ENCODE assay signal across 28 cellular contexts in the genomic region with DNA sequence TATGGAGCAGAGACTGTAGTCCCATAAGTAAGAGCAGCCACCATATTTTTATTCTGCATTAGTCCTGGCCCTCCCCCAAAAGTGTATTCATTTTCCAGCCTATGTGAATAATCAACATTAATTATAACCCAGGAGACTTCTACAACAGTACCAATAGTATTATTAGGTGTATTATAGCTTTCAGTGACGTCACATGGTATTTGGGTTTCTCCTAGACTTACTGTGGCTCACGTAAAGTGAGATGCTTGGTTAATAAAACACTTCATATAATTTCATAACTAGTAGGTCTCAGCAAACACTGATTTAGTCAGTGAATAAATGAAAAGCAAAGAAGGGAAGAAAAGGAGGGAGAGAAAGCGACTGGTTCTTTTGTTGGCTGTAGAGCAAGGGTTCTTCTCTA.
"Had no signal": no experiment of that assay in that cellular context is flagged by ENCODE, and none has a peak within 500 bp of the region (broad histone marks: within the 10 kb centered on the region; RNA-seq: fewer than 3 reads in every experiment).

No MANE protein-coding gene starts in this region.

- ATAC-seq: effector memory CD8-positive, alpha-beta T cell; esophagus mucosa; foreskin keratinocyte; gastrocnemius medialis; gastroesophageal sphincter; heart left ventricle; heart right ventricle had no signal

- H3K27me3 ChIP-seq: colonic mucosa, esophagus muscularis mucosa, esophagus squamous epithelium, foreskin keratinocyte, gastrocnemius medialis, gastroesophageal sphincter, heart left ventricle, heart right ventricle had no signal

- H3K4me3 ChIP-seq: colonic mucosa, coronary artery, dorsolateral prefrontal cortex, esophagus muscularis mucosa, esophagus squamous epithelium, gastrocnemius medialis, gastroesophageal sphincter, heart left ventricle, heart right ventricle had no signal

- H3K27ac ChIP-seq: colonic mucosa, coronary artery, dorsolateral prefrontal cortex, epithelial cell of prostate, esophagus muscularis mucosa, esophagus squamous epithelium, foreskin keratinocyte, gastrocnemius medialis, gastroesophageal sphincter had no signal

- DNase-seq: colonic mucosa; cortex of kidney; dermis blood vessel endothelial cell; dorsolateral prefrontal cortex; effector CD4-positive, alpha-beta T cell; effector CD8-positive, alpha-beta T cell; effector memory CD4-positive, alpha-beta T cell; effector memory CD8-positive, alpha-beta T cell; endodermal cell; erythroblast; esophagus squamous epithelium; foreskin fibroblast; foreskin keratinocyte; foreskin melanocyte; gastrocnemius medialis; glutamatergic neuron; head of caudate nucleus; heart left ventricle; heart right ventricle had no signal

- H3K36me3 ChIP-seq: colonic mucosa, esophagus squamous epithelium, gastrocnemius medialis had no signal

- H3K9me3 ChIP-seq: colonic mucosa, esophagus muscularis mucosa, esophagus squamous epithelium, gastrocnemius medialis, gastroesophageal sphincter, heart left ventricle, heart right ventricle had no signal

- H3K4me1 ChIP-seq: colonic mucosa, esophagus muscularis mucosa, esophagus squamous epithelium, foreskin keratinocyte, gastrocnemius medialis, gastroesophageal sphincter had no signal

- FAIRE-seq: colon, endometrium, endothelial cell of umbilical vein, frontal cortex had no signal
